1 cellular context compared by ENCODE assay signal in the genomic region with DNA sequence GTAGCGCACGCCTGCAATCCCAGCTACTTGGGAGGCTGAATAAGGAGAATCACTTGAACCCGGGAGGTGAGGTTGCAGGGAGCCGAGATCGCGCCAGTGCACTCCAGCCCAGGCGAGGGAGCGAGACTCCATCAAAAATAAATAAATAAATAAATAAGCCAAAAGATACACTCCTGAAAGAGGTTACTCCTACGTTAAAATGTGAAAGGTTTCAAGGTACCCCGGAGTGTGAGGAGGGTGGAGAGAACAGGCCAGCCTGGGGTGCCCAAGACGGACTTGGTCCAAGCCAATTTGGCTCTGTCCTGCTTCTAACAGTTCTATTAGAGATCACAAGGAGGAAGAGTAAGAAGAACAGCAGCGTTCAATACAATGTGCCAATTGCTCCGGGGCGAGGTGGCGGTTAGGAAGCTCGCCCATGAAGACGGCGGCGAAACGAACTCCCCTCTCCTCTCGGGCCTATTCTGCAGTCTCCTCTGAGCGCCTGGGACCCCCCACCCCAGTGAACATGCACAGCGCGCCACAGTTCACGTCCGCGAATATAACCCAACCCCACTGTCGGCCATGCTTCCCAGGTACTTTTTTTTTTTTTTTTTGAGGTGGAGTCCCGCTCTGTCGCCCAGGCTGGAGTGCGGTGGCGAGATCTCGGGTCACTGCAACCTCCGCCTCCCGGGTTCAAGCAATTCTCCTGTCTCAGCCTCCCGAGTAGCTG.
A peak's percentile ranks its signal among the peaks of the same experiment; 100 is the strongest.
TF ChIP-seq lines count a peak whose summit lies in the region.

No MANE protein-coding gene starts in this region.

TF ChIP-seq in K562, 482 proteins besides CTCF, POLR2A, EP300 and RAD21 (continued from another document):
- TF ChIP-seq, protein P1, sequence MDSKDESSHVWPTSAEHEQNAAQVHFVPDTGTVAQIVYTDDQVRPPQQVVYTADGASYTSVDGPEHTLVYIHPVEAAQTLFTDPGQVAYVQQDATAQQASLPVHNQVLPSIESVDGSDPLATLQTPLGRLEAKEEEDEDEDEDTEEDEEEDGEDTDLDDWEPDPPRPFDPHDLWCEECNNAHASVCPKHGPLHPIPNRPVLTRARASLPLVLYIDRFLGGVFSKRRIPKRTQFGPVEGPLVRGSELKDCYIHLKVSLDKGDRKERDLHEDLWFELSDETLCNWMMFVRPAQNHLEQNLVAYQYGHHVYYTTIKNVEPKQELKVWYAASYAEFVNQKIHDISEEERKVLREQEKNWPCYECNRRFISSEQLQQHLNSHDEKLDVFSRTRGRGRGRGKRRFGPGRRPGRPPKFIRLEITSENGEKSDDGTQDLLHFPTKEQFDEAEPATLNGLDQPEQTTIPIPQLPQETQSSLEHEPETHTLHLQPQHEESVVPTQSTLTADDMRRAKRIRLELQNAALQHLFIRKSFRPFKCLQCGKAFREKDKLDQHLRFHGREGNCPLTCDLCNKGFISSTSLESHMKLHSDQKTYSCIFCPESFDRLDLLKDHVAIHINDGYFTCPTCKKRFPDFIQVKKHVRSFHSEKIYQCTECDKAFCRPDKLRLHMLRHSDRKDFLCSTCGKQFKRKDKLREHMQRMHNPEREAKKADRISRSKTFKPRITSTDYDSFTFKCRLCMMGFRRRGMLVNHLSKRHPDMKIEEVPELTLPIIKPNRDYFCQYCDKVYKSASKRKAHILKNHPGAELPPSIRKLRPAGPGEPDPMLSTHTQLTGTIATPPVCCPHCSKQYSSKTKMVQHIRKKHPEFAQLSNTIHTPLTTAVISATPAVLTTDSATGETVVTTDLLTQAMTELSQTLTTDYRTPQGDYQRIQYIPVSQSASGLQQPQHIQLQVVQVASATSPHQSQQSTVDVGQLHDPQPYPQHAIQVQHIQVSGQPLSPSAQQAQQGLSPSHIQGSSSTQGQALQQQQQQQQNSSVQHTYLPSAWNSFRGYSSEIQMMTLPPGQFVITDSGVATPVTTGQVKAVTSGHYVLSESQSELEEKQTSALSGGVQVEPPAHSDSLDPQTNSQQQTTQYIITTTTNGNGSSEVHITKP (IDR thresholded peaks at IDR 0.05; ENCODE audit: partially characterized antibody): peak; percentile 7
- 0 out of 2 replicates have a peak, but pooled peaks have one; percentile 35 for TF ChIP-seq MEF2D (tag; conservative IDR thresholded peaks at IDR 0.05; ENCODE audit: low read depth)
